ENCODE assay signal across 8 cellular contexts in genomic region chr20:833121-833449, GRCh38. TPM values are rescaled to one million over a fixed set of nuclear protein-coding genes. Genes with fewer than 3 reads are reported as not detected.
DNase-seq lines count a peak whose midpoint lies in the region; ATAC-seq and TF ChIP-seq lines count a peak whose summit lies in the region.

No MANE protein-coding gene starts in this region.

- H3K36me3 Mint-ChIP-seq in brain = peaks cover 5% of the 10 kb centered on the region
- no peaks in the 10 kb centered on the region for H3K36me3 Mint-ChIP-seq in naive thymus-derived CD8-positive, alpha-beta T cell

- peaks cover 32% of the 10 kb centered on the region for H3K4me1 Mint-ChIP-seq in brain
- peaks cover 22 to 52% (median 41%) of the 10 kb centered on the region in 4 donors for H3K4me1 Mint-ChIP-seq in naive thymus-derived CD8-positive, alpha-beta T cell

- H3K27ac Mint-ChIP-seq in brain = peak overlapping the region; percentile 75 to 93 (median 82)
- peak overlapping the region; percentile 19 to 96 (median 83) for H3K27ac Mint-ChIP-seq in naive thymus-derived CD8-positive, alpha-beta T cell

- peaks cover 10% of the 10 kb centered on the region for H3K27me3 Mint-ChIP-seq in brain
- H3K27me3 Mint-ChIP-seq in naive thymus-derived CD8-positive, alpha-beta T cell = no peaks in the 10 kb centered on the region

- H3K27ac ChIP-seq in BLaER1 treated with 17β-estradiol and CSF1 and Interleukin-3, amounts not matched to agents 10 nM and 100 nM = peak overlapping the region in 10 of 11 experiments; percentile 83 to 100 (median 94); a peak in 21 of 22 replicates

- DNase-seq in naive thymus-derived CD8-positive, alpha-beta T cell = no peak
- DNase-seq in NCI-H128 (lab: John Stamatoyannopoulos, UW; ENCODE audit: unreplicated experiment) (no peak), islet precursor cell (no peak), RPMI8226 (no peak)

- peaks cover 0 to 11% (median 0%) of the 10 kb centered on the region in 11 experiments; a peak in 5 of 22 replicates for H4K20me1 ChIP-seq in BLaER1 treated with 17β-estradiol and CSF1 and Interleukin-3, amounts not matched to agents 10 nM and 100 nM

- ATAC-seq in HG03354 (IDR thresholded peaks at IDR 0.05; ENCODE audit: poor library complexity, severe bottlenecking, unreplicated experiment) = peak; percentile 25
- no peak for ATAC-seq in naive thymus-derived CD8-positive, alpha-beta T cell
- no peak for ATAC-seq in GM21576 (IDR thresholded peaks at IDR 0.05; ENCODE audit: unreplicated experiment)

- H3K4me1 ChIP-seq in BLaER1 treated with 17β-estradiol and CSF1 and Interleukin-3, amounts not matched to agents 10 nM and 100 nM = peaks cover 43 to 80% (median 61%) of the 10 kb centered on the region in 10 experiments

- POLR2A ChIA-PET in naive thymus-derived CD8-positive, alpha-beta T cell (lab: Charles Lee) = interaction anchor here (0.5 to 3.8 kb wide), 8 partner anchors 11 to 1269 kb away, joined by 3 to 99 read pairs (median 4); partner anchors contain the start of gene PSMF1

- peaks cover 0 to 8% (median 4%) of the 10 kb centered on the region in 5 experiments for H3K9me3 Mint-ChIP-seq in brain
- H3K9me3 Mint-ChIP-seq in naive thymus-derived CD8-positive, alpha-beta T cell = no peaks in the 10 kb centered on the region

- H3K36me3 ChIP-seq in BLaER1 treated with 17β-estradiol and CSF1 and Interleukin-3, amounts not matched to agents 10 nM and 100 nM = no peaks in the 10 kb centered on the region

- H3K9me3 ChIP-seq in BLaER1 treated with 17β-estradiol and CSF1 and Interleukin-3, amounts not matched to agents 10 nM and 100 nM (replicated peaks in 1 of 11) = peaks cover 0 to 7% (median 3%) of the 10 kb centered on the region in 11 experiments; a peak in 13 of 22 replicates

- H3K4me3 Mint-ChIP-seq in brain = peak overlapping the region; percentile 83 to 91 (median 86)
- H3K4me3 Mint-ChIP-seq in naive thymus-derived CD8-positive, alpha-beta T cell = peak overlapping the region; percentile 81 to 94 (median 88)

- no peaks in the 10 kb centered on the region for H3K27me3 ChIP-seq in BLaER1 treated with 17β-estradiol and CSF1 and Interleukin-3, amounts not matched to agents 10 nM and 100 nM

- TF ChIP-seq CTCF in brain (conservative IDR thresholded peaks at IDR 0.05) = no peak

- H3K9ac ChIP-seq in BLaER1 treated with 17β-estradiol and CSF1 and Interleukin-3, amounts not matched to agents 10 nM and 100 nM = peak overlapping the region in 10 of 11 experiments; percentile 84 to 100 (median 90); a peak in 18 of 22 replicates

- peak overlapping the region; percentile 67 to 99 (median 97) for H3K4me2 ChIP-seq in BLaER1 treated with 17β-estradiol and CSF1 and Interleukin-3, amounts not matched to agents 10 nM and 100 nM

- peak overlapping the region in 9 of 10 experiments; percentile 68 to 91 (median 80); a peak in 16 of 20 replicates for H3K4me3 ChIP-seq in BLaER1 treated with 17β-estradiol and CSF1 and Interleukin-3, amounts not matched to agents 10 nM and 100 nM

RNA-seq across cellular contexts. Expression of gene FAM110A, which starts 0.4 kb away (rescaled TPM):
- 21.9 TPM for polyA plus RNA-seq in brain (ENCODE audit: insufficient read depth, low read depth, low replicate concordance)
- total RNA-seq in naive thymus-derived CD8-positive, alpha-beta T cell = 10 to 100 TPM; 20.3 to 24.5 TPM
- polyA plus RNA-seq in naive thymus-derived CD8-positive, alpha-beta T cell = 10 to 100 TPM in 1 of 3 donors, 1 to 10 TPM in 2; 4.5 to 21.4 (median 9.4) TPM
